Comparison of ENCODE assay signal across 1 cellular context in genomic region chr19:5943623-5944022, GRCh38.
TF ChIP-seq lines count a peak whose summit lies in the region.

No MANE protein-coding gene starts in this region.

TF ChIP-seq in GM12878, 131 proteins besides CTCF, POLR2A, EP300 and RAD21:
- TF ChIP-seq ZNF24 (IDR thresholded peaks at IDR 0.05) (no peak), RUNX3 (IDR thresholded peaks at IDR 0.05; ENCODE audit: low read length) (no peak), DPF2 (IDR thresholded peaks at IDR 0.05) (no peak)
